ENCODE assay signal across 8 cellular contexts in the genomic region with DNA sequence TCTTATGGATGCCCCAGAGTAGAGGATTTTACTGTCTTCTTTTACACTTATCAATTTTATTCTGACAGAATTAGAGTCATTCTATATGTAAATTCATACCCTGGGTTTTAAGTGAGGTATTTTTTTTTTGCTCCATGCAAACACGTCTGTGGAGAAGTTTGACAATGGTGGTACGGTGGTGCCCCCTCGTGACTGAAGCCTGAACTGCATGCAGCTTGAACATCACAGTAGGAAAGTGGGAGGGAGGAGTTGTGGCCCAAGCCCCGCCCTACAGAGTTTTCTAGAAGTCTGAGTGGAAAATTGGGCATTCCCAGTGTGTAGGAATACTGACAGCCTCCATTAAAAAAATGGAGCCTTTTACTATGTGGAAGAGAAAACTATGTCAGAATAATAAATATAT.
A peak's percentile ranks its signal among the peaks of the same experiment; 100 is the strongest.
DNase-seq lines count a peak whose midpoint lies in the region; ATAC-seq and TF ChIP-seq lines count a peak whose summit lies in the region.

No MANE protein-coding gene starts in this region.

- H3K4me1 ChIP-seq in Karpas-422 (ENCODE audit: low read length) = peaks cover 15% of the 10 kb centered on the region
- H3K4me1 ChIP-seq in Peyer's patch = no peaks in the 10 kb centered on the region
- no peaks in the 10 kb centered on the region for H3K4me1 ChIP-seq in testis

- no peaks in the 10 kb centered on the region; the same call in 1 of the 2 replicates for H3K36me3 ChIP-seq in Karpas-422 (ENCODE audit: insufficient read depth, low read length)
- H3K36me3 ChIP-seq in Peyer's patch = no peaks in the 10 kb centered on the region
- no peaks in the 10 kb centered on the region for H3K36me3 ChIP-seq in testis (ENCODE audit: low read depth, missing control alignments)

- no peaks in the 10 kb centered on the region for H3K4me1 Mint-ChIP-seq in activated T-cell treated with anti-CD3 and anti-CD28 coated beads, Interleukin-2, amount 50 U/mL, for 72 hours (ENCODE audit: low read depth)

- H3K27ac Mint-ChIP-seq in activated T-cell treated with anti-CD3 and anti-CD28 coated beads, Interleukin-2, amount 50 U/mL, for 72 hours = no peak overlapping the region

- H3K4me3 ChIP-seq in Karpas-422 (ENCODE audit: low read length) (no peak overlapping the region), Peyer's patch (no peak overlapping the region), testis (no peak overlapping the region)

- TF ChIP-seq CTCF in Peyer's patch (IDR thresholded peaks at IDR 0.05) (peak; percentile 54 to 75 (median 71)), testis (IDR thresholded peaks at IDR 0.05) (peak; percentile 47 to 75 (median 69))

- peak overlapping the region; percentile 31 for H3K4me2 ChIP-seq in Karpas-422 (ENCODE audit: low read depth, low read length, poor library complexity, severe bottlenecking)

- no peak overlapping the region for H3K9ac ChIP-seq in Karpas-422 (ENCODE audit: low read length)

- no peaks in the 10 kb centered on the region for H4K20me1 ChIP-seq in Karpas-422 (ENCODE audit: insufficient read depth, low read depth, low read length)

- H3K9me3 ChIP-seq in Karpas-422 (ENCODE audit: low read length) = no peaks in the 10 kb centered on the region
- no peaks in the 10 kb centered on the region for H3K9me3 ChIP-seq in Peyer's patch
- no peaks in the 10 kb centered on the region for H3K9me3 ChIP-seq in testis

- DNase-seq in ELR (ENCODE audit: low read depth) (peak; percentile 71), Karpas-422 (peak; percentile 91), Peyer's patch (peak; percentile 74 to 90 (median 82)), fibroblast of the conjunctiva (ENCODE audit: low read depth) (peak; percentile 73), occipital lobe (lab: John Stamatoyannopoulos, UW) (peak; percentile 48), testis (peak; percentile 86)
- DNase-seq in activated T-cell treated with anti-CD3 and anti-CD28 coated beads, Interleukin-2, amount 50 U/mL, for 72 hours = peak; percentile 78 to 79

- intact Hi-C loops in testis (cut with DNase I; ENCODE audit: low total_unique reads) = no loop called here

- H3K27me3 Mint-ChIP-seq in activated T-cell treated with anti-CD3 and anti-CD28 coated beads, Interleukin-2, amount 50 U/mL, for 72 hours (ENCODE audit: low read depth) = peaks cover 12% of the 10 kb centered on the region

- ATAC-seq in GM21825 (IDR thresholded peaks at IDR 0.05; ENCODE audit: unreplicated experiment) = peak; percentile 97
- ATAC-seq in activated T-cell treated with anti-CD3 and anti-CD28 coated beads, Interleukin-2, amount 50 U/mL, for 72 hours (replicated peaks in 1 of 2) = peak; percentile 57 to 69

- no peak overlapping the region for H2AFZ ChIP-seq in Karpas-422 (ENCODE audit: low read length)

- no peak overlapping the region for H3K27ac ChIP-seq in Karpas-422 (ENCODE audit: low read length)
- no peak overlapping the region for H3K27ac ChIP-seq in Peyer's patch
- H3K27ac ChIP-seq in testis = no peak overlapping the region

- no peaks in the 10 kb centered on the region for H3K9me3 Mint-ChIP-seq in activated T-cell treated with anti-CD3 and anti-CD28 coated beads, Interleukin-2, amount 50 U/mL, for 72 hours

- no peak overlapping the region for H3K4me3 Mint-ChIP-seq in activated T-cell treated with anti-CD3 and anti-CD28 coated beads, Interleukin-2, amount 50 U/mL, for 72 hours

- 7 to 9% methylated on average over 4 of the region's 4 CpGs for WGBS in testis, 2 donors

- peaks cover 2% of the 10 kb centered on the region in 2 donors for H3K36me3 Mint-ChIP-seq in activated T-cell treated with anti-CD3 and anti-CD28 coated beads, Interleukin-2, amount 50 U/mL, for 72 hours (ENCODE audit: insufficient read depth in 2 of 2)

- TF ChIP-seq POLR2A in Peyer's patch (IDR thresholded peaks at IDR 0.05) = no peak
- no peak for TF ChIP-seq POLR2A in testis (IDR thresholded peaks at IDR 0.05)

- H3K27me3 ChIP-seq in Karpas-422 (ENCODE audit: low read length) (no peaks in the 10 kb centered on the region), Peyer's patch (no peaks in the 10 kb centered on the region), testis (no peaks in the 10 kb centered on the region)

- H3K79me2 ChIP-seq in Karpas-422 (ENCODE audit: low read length) = no peaks in the 10 kb centered on the region

- no peaks in the 10 kb centered on the region for H3K9me2 ChIP-seq in Karpas-422 (replicated peaks; ENCODE audit: insufficient read depth, low read length)
